Comparison of ENCODE assay signal across 24 cellular contexts in genomic region chr16:51940183-51940582, GRCh38.
"Had no signal": no experiment of that assay in that cellular context is flagged by ENCODE, and none has a peak within 500 bp of the region (broad histone marks: within the 10 kb centered on the region; RNA-seq: fewer than 3 reads in every experiment).

No MANE protein-coding gene starts in this region.

- H3K9me3 ChIP-seq: esophagus squamous epithelium, left lung, mucosa of descending colon, neutrophil, right lobe of liver, thoracic aorta, transverse colon, vagina had no signal

- H3K4me1 ChIP-seq: left lung, parathyroid adenoma, right lobe of liver, transverse colon, vagina had no signal

- H3K36me3 Mint-ChIP-seq: mesothelial cell of epicardium; naive B cell; natural killer cell treated with Interleukin-12 subunit alpha and Interleukin-12 subunit beta and Interleukin-15 and Interleukin-18, amount 100 ng/mL, for 72 hours; stimulated activated naive B cell treated with anti-CD40 and anti-IgM and Interleukin-4, amounts not matched to agents 10 μg/mL and 1 μg/mL and 100 μg/mL, for 72 hours had no signal

- H3K36me3 ChIP-seq: esophagus squamous epithelium, left lung, neutrophil, right lobe of liver, thoracic aorta, transverse colon, vagina had no signal

- H3K27me3 ChIP-seq: esophagus squamous epithelium, left lung, neutrophil, right lobe of liver, transverse colon, vagina had no signal

- H3K79me2 ChIP-seq: parathyroid adenoma had no signal

- H2AFZ ChIP-seq: parathyroid adenoma had no signal

- DNase-seq: cortex of kidney; effector memory CD8-positive, alpha-beta T cell; erythroblast; esophagus squamous epithelium; head of caudate nucleus; kidney; left lung; mesenchymal stem cell; mucosa of descending colon; naive B cell; right lobe of liver; small intestine; stimulated activated CD4-positive, alpha-beta T cell treated with anti-CD3 and anti-CD28 coated beads, Interleukin-15, amount 100 ng/mL, for 24 hours; stimulated activated CD4-positive, alpha-beta T cell treated with anti-CD3 and anti-CD28 coated beads, Interleukin-2, amount 100 ng/mL, for 48 hours; stimulated activated naive B cell treated with anti-CD40 and anti-IgM and Interleukin-4, amounts not matched to agents 10 μg/mL and 1 μg/mL and 100 μg/mL, for 72 hours; transverse colon had no signal

- H3K4me1 Mint-ChIP-seq: stimulated activated naive B cell treated with anti-CD40 and anti-IgM and Interleukin-4, amounts not matched to agents 10 μg/mL and 1 μg/mL and 100 μg/mL, for 72 hours had no signal

- ATAC-seq: effector memory CD8-positive, alpha-beta T cell; left lung; mucosa of descending colon; natural killer cell treated with Interleukin-12 subunit alpha and Interleukin-12 subunit beta and Interleukin-15 and Interleukin-18, amount 100 ng/mL, for 72 hours; right lobe of liver; stimulated activated naive B cell treated with anti-CD40 and anti-IgM and Interleukin-4, amounts not matched to agents 10 μg/mL and 1 μg/mL and 100 μg/mL, for 72 hours had no signal

- H3K27me3 Mint-ChIP-seq: effector memory CD8-positive, alpha-beta T cell; naive B cell; natural killer cell treated with Interleukin-12 subunit alpha and Interleukin-12 subunit beta and Interleukin-15 and Interleukin-18, amount 100 ng/mL, for 72 hours; stimulated activated naive B cell treated with anti-CD40 and anti-IgM and Interleukin-4, amounts not matched to agents 10 μg/mL and 1 μg/mL and 100 μg/mL, for 72 hours; stimulated activated naive CD8-positive, alpha-beta T cell treated with anti-CD3 and anti-CD28 coated beads, Interleukin-15, Interleukin-2, amounts not matched to agents 100 ng/mL and 50 ng/mL, for 24 hours had no signal

- H3K4me3 ChIP-seq: esophagus squamous epithelium, left lung, mucosa of descending colon, right lobe of liver, thoracic aorta, transverse colon, vagina had no signal

- H3K27ac ChIP-seq: esophagus squamous epithelium, left lung, neutrophil, parathyroid adenoma, right lobe of liver, thoracic aorta, transverse colon, vagina had no signal

- H3K9me3 Mint-ChIP-seq: mesothelial cell of epicardium had no signal

- H3K9ac ChIP-seq: parathyroid adenoma had no signal

- H3K4me3 Mint-ChIP-seq: effector memory CD8-positive, alpha-beta T cell; mesothelial cell of epicardium; naive B cell; natural killer cell treated with Interleukin-12 subunit alpha and Interleukin-12 subunit beta and Interleukin-15 and Interleukin-18, amount 100 ng/mL, for 72 hours; stimulated activated naive B cell treated with anti-CD40 and anti-IgM and Interleukin-4, amounts not matched to agents 10 μg/mL and 1 μg/mL and 100 μg/mL, for 72 hours; stimulated activated naive CD8-positive, alpha-beta T cell treated with anti-CD3 and anti-CD28 coated beads, Interleukin-15, Interleukin-2, amounts not matched to agents 100 ng/mL and 50 ng/mL, for 24 hours had no signal

- H3K27ac Mint-ChIP-seq: effector memory CD8-positive, alpha-beta T cell; mesothelial cell of epicardium; naive B cell; natural killer cell treated with Interleukin-12 subunit alpha and Interleukin-12 subunit beta and Interleukin-15 and Interleukin-18, amount 100 ng/mL, for 72 hours; progenitor cell of endocrine pancreas; stimulated activated naive B cell treated with anti-CD40 and anti-IgM and Interleukin-4, amounts not matched to agents 10 μg/mL and 1 μg/mL and 100 μg/mL, for 72 hours; stimulated activated naive CD8-positive, alpha-beta T cell treated with anti-CD3 and anti-CD28 coated beads, Interleukin-15, Interleukin-2, amounts not matched to agents 100 ng/mL and 50 ng/mL, for 24 hours had no signal
